1 cellular context compared by ENCODE assay signal in the genomic region with DNA sequence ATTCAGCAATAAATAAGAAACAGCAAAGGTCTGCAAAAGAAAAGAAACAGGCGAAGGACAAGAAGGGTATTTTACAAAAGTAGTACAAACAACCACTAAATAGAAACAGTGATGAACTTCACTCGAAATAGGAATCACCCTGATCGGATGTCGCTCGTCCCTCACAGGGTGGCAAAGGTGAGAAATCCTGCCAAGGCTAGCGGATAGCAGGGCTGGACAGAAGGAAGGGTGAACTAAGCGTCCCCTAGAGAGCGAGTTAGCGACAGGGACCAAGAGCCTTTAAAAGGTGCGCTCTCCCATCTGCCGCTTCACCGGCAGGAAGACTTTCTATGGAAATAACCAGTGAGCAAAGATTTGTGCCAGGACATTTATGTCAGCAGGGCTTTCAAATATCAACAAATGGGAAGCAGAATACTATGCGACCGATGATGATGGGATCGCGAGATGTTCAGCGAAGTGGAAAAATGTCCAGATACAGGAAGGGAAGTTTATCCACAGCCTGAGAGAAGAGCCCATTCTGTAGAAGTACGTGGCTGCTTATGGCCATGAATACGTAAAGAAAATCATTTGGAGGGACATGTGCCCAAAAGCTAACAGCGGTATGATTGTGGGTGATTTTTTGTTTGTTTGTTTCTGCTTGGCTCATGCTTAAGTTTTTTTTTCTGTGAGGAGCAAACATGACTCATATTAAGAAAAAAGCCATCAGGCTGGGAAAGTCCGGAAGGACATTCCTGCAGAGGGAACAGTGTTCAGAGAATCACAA.
TF ChIP-seq lines count a peak whose summit lies in the region.

No MANE protein-coding gene starts in this region.

TF ChIP-seq in HepG2, 621 proteins besides CTCF, POLR2A, EP300 and RAD21:
- TF ChIP-seq ZNF335 (CRISPR knock-in tag; IDR thresholded peaks at IDR 0.05) (no peak), IKZF1 (IDR thresholded peaks at IDR 0.05) (no peak), ZNF773 (CRISPR knock-in tag; IDR thresholded peaks at IDR 0.05; ENCODE audit: borderline replicate concordance) (no peak)
